Comparison of ENCODE assay signal across 30 cellular contexts in the genomic region with DNA sequence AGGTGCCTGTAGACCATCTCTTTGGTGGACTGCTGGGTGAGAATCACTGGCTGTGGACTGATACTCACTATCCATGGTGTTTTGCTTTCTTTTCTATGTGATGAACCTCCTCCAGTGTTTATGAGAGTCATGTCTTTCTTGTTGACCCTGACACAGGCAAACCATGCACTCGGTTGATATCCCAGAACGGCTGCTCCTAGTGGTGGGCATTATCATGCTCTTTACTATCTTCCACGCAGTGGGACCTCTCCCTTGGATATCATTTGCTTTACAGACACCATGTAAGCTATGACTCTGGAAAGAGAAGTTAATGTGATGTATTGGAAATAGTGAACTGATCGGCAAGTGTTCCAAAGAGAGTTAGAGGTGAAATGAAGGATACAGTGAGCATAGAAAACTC.
"Had no signal": no experiment of that assay in that cellular context is flagged by ENCODE, and none has a peak within 500 bp of the region (broad histone marks: within the 10 kb centered on the region; RNA-seq: fewer than 3 reads in every experiment).

No MANE protein-coding gene starts in this region.

- H3K4me3 ChIP-seq: PC-9, SJCRH30, SK-N-MC had no signal

- H3K9me3 ChIP-seq: SJCRH30 had no signal

- H3K4me1 ChIP-seq: SJCRH30 had no signal

- H3K4me3 Mint-ChIP-seq: T-cell had no signal

- DNase-seq: Kasumi-1, MM.1S, MV-4-11, NCI-H1092, NCI-H1105, NCI-H1417 treated with DMSO at 0.1 percent for 48 hours, NCI-H1436 treated with DMSO at 0.1 percent for 48 hours, NCI-H1694 treated with DMSO at 0.1 percent for 48 hours, NCI-H187 treated with DMSO at 0.1 percent for 48 hours, NCI-H2029, NCI-H2081, NCI-H2171 treated with DMSO at 0.1 percent for 48 hours, NCI-H2227 treated with DMSO at 0.1 percent for 48 hours, NCI-H345, NCI-H446, NCI-H510A treated with DMSO at 0.1 percent for 48 hours, NCI-H524 treated with DMSO at 0.1 percent for 48 hours, NCI-H526 treated with DMSO at 0.1 percent for 48 hours, NCI-H774, SHP77, SIG-M5, SJCRH30, T-cell had no signal

- H3K27me3 ChIP-seq: SJCRH30 had no signal

- H3K36me3 ChIP-seq: SJCRH30 had no signal

- FAIRE-seq: RCC 7860 had no signal

- H3K4me2 ChIP-seq: PC-9 had no signal

- H3K36me3 Mint-ChIP-seq: T-cell had no signal

- H3K27ac Mint-ChIP-seq: T-cell had no signal

- ATAC-seq: Panc1, Right ventricle myocardium inferior, SK-N-SH treated with all-trans-retinoic acid at 6 μM for 48 hours, T-cell had no signal

- H3K27me3 Mint-ChIP-seq: T-cell had no signal

- H2AFZ ChIP-seq: PC-9 had no signal

- H3K4me1 Mint-ChIP-seq: T-cell had no signal

- H3K27ac ChIP-seq: PC-9, RWPE1, SJCRH30, SK-N-MC had no signal
